ENCODE assay signal across 28 cellular contexts in the genomic region with DNA sequence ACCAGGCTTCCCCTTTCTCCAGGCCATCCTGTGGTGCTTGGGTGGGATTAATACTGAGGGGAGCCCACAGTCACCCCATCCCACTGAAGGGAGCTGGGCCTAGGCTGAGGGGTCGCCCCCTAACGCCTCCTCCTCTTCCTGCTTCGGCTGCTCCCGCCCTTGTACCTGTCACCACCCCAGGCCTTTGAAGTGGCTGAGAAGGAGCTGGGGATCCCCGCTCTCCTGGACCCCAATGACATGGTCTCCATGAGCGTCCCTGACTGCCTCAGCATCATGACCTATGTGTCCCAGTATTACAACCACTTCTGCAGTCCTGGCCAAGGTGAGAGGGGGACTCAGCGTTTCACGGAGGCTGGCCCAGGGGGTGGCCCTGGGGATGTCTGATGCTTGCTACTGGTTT. TPM values are rescaled to one million over a fixed set of nuclear protein-coding genes. Genes with fewer than 3 reads are reported as not detected.
DNase-seq lines count a peak whose midpoint lies in the region; ATAC-seq and TF ChIP-seq lines count a peak whose summit lies in the region.
"Had no signal": no experiment of that assay in that cellular context is flagged by ENCODE, and none has a peak within 500 bp of the region (broad histone marks: within the 10 kb centered on the region; RNA-seq: fewer than 3 reads in every experiment).

No MANE protein-coding gene starts in this region.

- H3K18ac ChIP-seq in IMR-90 (ENCODE audit: low read depth, low read length): no peak overlapping the region

- no peak overlapping the region for H3K23ac ChIP-seq in IMR-90 (ENCODE audit: low read depth, low read length)

- no peak overlapping the region for H3K4me3 Mint-ChIP-seq in activated naive CD4-positive, alpha-beta T cell treated with anti-CD3 and anti-CD28 coated beads for 36 hours
- no peak overlapping the region for H3K4me3 Mint-ChIP-seq in nephron progenitor cell

- peaks cover 17% of the 10 kb centered on the region for H3K9me1 ChIP-seq in IMR-90 (ENCODE audit: insufficient read depth, low read length)

- no peak overlapping the region for H2BK120ac ChIP-seq in IMR-90 (ENCODE audit: low read depth, low read length)

- H2BK20ac ChIP-seq in IMR-90 (ENCODE audit: low read depth, low read length): no peak overlapping the region

- H3K9ac ChIP-seq in IMR-90 (ENCODE audit: low read depth, low read length) (no peak overlapping the region), stomach smooth muscle (ENCODE audit: low read length in 2 of 2) (peak overlapping the region in 1 of 2 donors; percentile 64)

- H2BK5ac ChIP-seq in IMR-90 (ENCODE audit: low read depth, low read length, poor library complexity, severe bottlenecking): no peak overlapping the region

- in situ Hi-C loops in IMR-90 (cut with MboI; ENCODE audit: low sequenced_read_pairs): no loop called here

- H3K27me3 ChIP-seq in IMR-90 (ENCODE audit: control insufficient read depth, insufficient read depth, low read length): no peaks in the 10 kb centered on the region
- no peaks in the 10 kb centered on the region for H3K27me3 ChIP-seq in gastroesophageal sphincter
- no peaks in the 10 kb centered on the region for H3K27me3 ChIP-seq in stomach smooth muscle (ENCODE audit: control insufficient read depth in 1 of 2, insufficient read depth in 2 of 2, low read length in 2 of 2)
- H3K27me3 ChIP-seq: Peyer's patch, stomach, uterus had no signal

- peaks cover 2% of the 10 kb centered on the region for H3K36me3 Mint-ChIP-seq in activated naive CD4-positive, alpha-beta T cell treated with anti-CD3 and anti-CD28 coated beads for 36 hours (ENCODE audit: low read depth)
- peaks cover 22% of the 10 kb centered on the region for H3K36me3 Mint-ChIP-seq in nephron progenitor cell (ENCODE audit: low read depth)

- H3K56ac ChIP-seq in IMR-90 (ENCODE audit: extremely low read depth, insufficient read depth, low read length): no peak overlapping the region

- intact Hi-C loops in activated naive CD4-positive, alpha-beta T cell treated with anti-CD3 and anti-CD28 coated beads for 36 hours (cut with micrococcal nuclease): no loop called here
- intact Hi-C loops in IMR-90 (cut with micrococcal nuclease): no loop called here

- peak overlapping the region; percentile 13 for H3K27ac Mint-ChIP-seq in activated naive CD4-positive, alpha-beta T cell treated with anti-CD3 and anti-CD28 coated beads for 36 hours
- no peak overlapping the region for H3K27ac Mint-ChIP-seq in nephron progenitor cell

- no peak overlapping the region for H3K27ac ChIP-seq in IMR-90 (ENCODE audit: insufficient read depth, low read length)
- peak overlapping the region in 3 of 4 donors; percentile 91 to 94 (median 92) for H3K27ac ChIP-seq in gastroesophageal sphincter
- H3K27ac ChIP-seq in stomach smooth muscle (ENCODE audit: low read length): peak overlapping the region; percentile 97
- H3K27ac ChIP-seq: SK-N-MC had no signal

- H3K14ac ChIP-seq in IMR-90 (replicated peaks; ENCODE audit: low read depth, low read length): no peak overlapping the region

- peaks cover 39% of the 10 kb centered on the region for H4K20me1 ChIP-seq in IMR-90 (ENCODE audit: insufficient read depth, low read length)

- no peak overlapping the region for H4K5ac ChIP-seq in IMR-90 (ENCODE audit: low read depth, low read length)

- no peak overlapping the region for H3K4me2 ChIP-seq in IMR-90 (ENCODE audit: low read depth, low read length)

- TF ChIP-seq POLR2A in IMR-90 (IDR thresholded peaks at IDR 0.05; ENCODE audit: low read depth, low read length) (no peak), gastroesophageal sphincter (IDR thresholded peaks at IDR 0.05) (no peak)

- H3K9me3 Mint-ChIP-seq in activated naive CD4-positive, alpha-beta T cell treated with anti-CD3 and anti-CD28 coated beads for 36 hours: no peaks in the 10 kb centered on the region
- H3K9me3 Mint-ChIP-seq in nephron progenitor cell: no peaks in the 10 kb centered on the region
- H3K9me3 Mint-ChIP-seq: naive B cell had no signal

- H3K36me3 ChIP-seq in IMR-90 (ENCODE audit: control insufficient read depth, insufficient read depth, low read length): peaks cover 30% of the 10 kb centered on the region
- peaks cover 0 to 53% of the 10 kb centered on the region in 2 donors for H3K36me3 ChIP-seq in gastroesophageal sphincter
- H3K36me3 ChIP-seq in stomach smooth muscle (ENCODE audit: control insufficient read depth in 2 of 2, insufficient read depth in 2 of 2, low read length in 2 of 2): peaks cover 23 to 35% of the 10 kb centered on the region in 2 donors
- H3K36me3 ChIP-seq: uterus had no signal

- peak overlapping the region; percentile 16 for H2AK9ac ChIP-seq in IMR-90 (replicated peaks; ENCODE audit: low read depth, low read length, poor library complexity)

- POLR2A ChIA-PET in IMR-90 (lab: Charles Lee; ENCODE audit: unreplicated experiment): no interaction called here

- no TSS peak for BruUV-seq in IMR-90 (replicated peaks; lab: Mats Ljungman, UMichigan)

- DNase-seq in activated naive CD4-positive, alpha-beta T cell treated with anti-CD3 and anti-CD28 coated beads for 36 hours: peak; percentile 71
- DNase-seq in activated naive CD4-positive, alpha-beta T cell (lab: John Stamatoyannopoulos, UW): no peak
- DNase-seq in IMR-90 (no peak), nephron progenitor cell (no peak), NCI-H2196 treated with DMSO at 0.1 percent for 48 hours (lab: John Stamatoyannopoulos, UW; ENCODE audit: unreplicated experiment) (no peak)
- DNase-seq: activated CD4-positive, CD25-positive, alpha-beta regulatory T cell; activated CD8-positive, alpha-beta memory T cell treated with anti-CD3 and anti-CD28 coated beads for 24 hours; activated effector memory CD4-positive, alpha-beta T cell treated with Interleukin-2 at 50 U/mL for 16 hours; central memory CD4-positive, alpha-beta T cell; DMS 273 treated with DMSO at 0.1 percent for 48 hours; foreskin melanocyte; naive B cell; NCI-H1105; NCI-H2081 treated with DMSO at 0.1 percent for 48 hours; NK-92 treated with Interleukin-12 subunit alpha and Interleukin-12 subunit beta, amount 100 ng/mL, for 24 hours; Peyer's patch; stimulated activated CD4-positive, alpha-beta T cell treated with anti-CD3 and anti-CD28 coated beads, Interleukin-1b, Interleukin-23, amount 100 ng/mL, for 48 hours; stomach; T-helper 9 cell; uterus had no signal

- CTCF ChIA-PET in activated naive CD4-positive, alpha-beta T cell treated with anti-CD3 and anti-CD28 coated beads for 36 hours (lab: Charles Lee): no interaction called here
- CTCF ChIA-PET in IMR-90 (lab: Yijun Ruan, JAX): no interaction called here

- H3K79me1 ChIP-seq in IMR-90 (ENCODE audit: low read depth in 1 of 2, low read length in 2 of 2): peaks cover 24 to 60% of the 10 kb centered on the region in 2 experiments

- WGBS in IMR-90 (ENCODE audit: extremely low coverage in 2 of 2, insufficient read length in 1 of 2), 2 experiments: no CpG with 5 or more reads among the region's 8 CpGs
- 56 to 64% methylated on average over 2 to 3 of the region's 8 CpGs for WGBS in gastroesophageal sphincter (ENCODE audit: low coverage in 1 of 2), 2 donors

- no peak overlapping the region for H3K4ac ChIP-seq in IMR-90 (ENCODE audit: low read depth, low read length)

- no peak overlapping the region for H4K91ac ChIP-seq in IMR-90 (ENCODE audit: insufficient read depth, low read depth, low read length)

- dilution Hi-C loops in IMR-90 (cut with HindIII; ENCODE audit: low sequenced_read_pairs, unreplicated experiment): no loop called here

- no peak overlapping the region for H2BK15ac ChIP-seq in IMR-90 (ENCODE audit: low read depth, low read length)

- H3K9me3 ChIP-seq in IMR-90 (ENCODE audit: control insufficient read depth, insufficient read depth, low read length) (no peaks in the 10 kb centered on the region), gastroesophageal sphincter (no peaks in the 10 kb centered on the region), stomach smooth muscle (ENCODE audit: control insufficient read depth in 2 of 2, low read length in 2 of 2) (no peaks in the 10 kb centered on the region)
- H3K9me3 ChIP-seq: Peyer's patch, stomach, uterus had no signal

- H3K4me1 ChIP-seq in IMR-90 (ENCODE audit: control insufficient read depth, insufficient read depth, low read length): peaks cover 11% of the 10 kb centered on the region
- H3K4me1 ChIP-seq in gastroesophageal sphincter: peaks cover 0 to 57% (median 16%) of the 10 kb centered on the region in 3 donors
- H3K4me1 ChIP-seq in stomach smooth muscle (ENCODE audit: control insufficient read depth, insufficient read depth, low read length): peaks cover 49% of the 10 kb centered on the region

- H3K4me3 ChIP-seq in IMR-90 (ENCODE audit: insufficient read depth, low read depth, low read length): no peak overlapping the region
- H3K4me3 ChIP-seq in gastroesophageal sphincter: no peak overlapping the region
- H3K4me3 ChIP-seq in stomach smooth muscle (ENCODE audit: low read length in 2 of 2): no peak overlapping the region
- H3K4me3 ChIP-seq: Peyer's patch, SK-N-MC, stomach, uterus had no signal

- H3K4me1 Mint-ChIP-seq in activated naive CD4-positive, alpha-beta T cell treated with anti-CD3 and anti-CD28 coated beads for 36 hours (ENCODE audit: low read depth): peaks cover 31% of the 10 kb centered on the region
- H3K4me1 Mint-ChIP-seq in nephron progenitor cell: peaks cover 40% of the 10 kb centered on the region

- no peak overlapping the region for H2AFZ ChIP-seq in IMR-90 (replicated peaks; ENCODE audit: low read length, poor library complexity)

- H2AK5ac ChIP-seq in IMR-90 (ENCODE audit: low read depth, low read length): no peak overlapping the region

- TF ChIP-seq EP300 in gastroesophageal sphincter (IDR thresholded peaks at IDR 0.05): no peak

- no peak for TF ChIP-seq CTCF in IMR-90 (conservative IDR thresholded peaks at IDR 0.05; ENCODE audit: low read depth, low read length)
- TF ChIP-seq CTCF in gastroesophageal sphincter (IDR thresholded peaks at IDR 0.05): no peak
- TF ChIP-seq CTCF in nephron progenitor cell (IDR thresholded peaks at IDR 0.05): no peak

- no peak overlapping the region for H4K8ac ChIP-seq in IMR-90 (ENCODE audit: low read depth in 2 of 2, low read length in 2 of 2)

- TF ChIP-seq RAD21 in IMR-90 (IDR thresholded peaks at IDR 0.05; ENCODE audit: low read length): no peak

- H3K27me3 Mint-ChIP-seq in activated naive CD4-positive, alpha-beta T cell treated with anti-CD3 and anti-CD28 coated beads for 36 hours (ENCODE audit: low read depth): no peaks in the 10 kb centered on the region
- no peaks in the 10 kb centered on the region for H3K27me3 Mint-ChIP-seq in nephron progenitor cell (ENCODE audit: low read depth, poor library complexity)
- H3K27me3 Mint-ChIP-seq: naive B cell had no signal

- ATAC-seq in IMR-90 (ENCODE audit: low read depth) (no peak), gastroesophageal sphincter (no peak), HG03139 (IDR thresholded peaks at IDR 0.05; ENCODE audit: unreplicated experiment) (no peak)
- ATAC-seq: HepG2 had no signal

RNA-seq across cellular contexts. Expression of a gene that starts 6.1 kb away (rescaled TPM):
- 10 to 100 TPM; 12.0 to 12.9 TPM for total RNA-seq in activated naive CD4-positive, alpha-beta T cell treated with anti-CD3 and anti-CD28 coated beads for 36 hours
- total RNA-seq in IMR-90 (2012; rRNA removed): 12.2 and 12.4 TPM in 2 replicates
- 22.3 and 25.3 TPM in 2 replicates for polyA plus RNA-seq in IMR-90 (2012; rRNA removed)
- polyA plus RNA-seq in IMR-90 (2012; cell fraction: cytosol; rRNA removed): 13.7 and 21.3 TPM in 2 replicates
- 20.4 and 54.3 TPM in 2 replicates for polyA plus RNA-seq in IMR-90 (2012; cell fraction: nucleus; rRNA removed; ENCODE audit: low replicate concordance)
- 100 to 1,000 TPM in 1 of 4 donors, 10 to 100 TPM in 3; 46.9 to 132 (median 48.1) TPM for total RNA-seq in gastroesophageal sphincter

RNA-seq across cellular contexts. Expression of a gene that starts 41.2 kb away (rescaled TPM):
- total RNA-seq in activated naive CD4-positive, alpha-beta T cell treated with anti-CD3 and anti-CD28 coated beads for 36 hours: not detected
- total RNA-seq in IMR-90 (2012; rRNA removed): 0.28 and 0.54 TPM in 2 replicates
- polyA plus RNA-seq in IMR-90 (2012; rRNA removed): 0.39 and 0.50 TPM in 2 replicates
- polyA plus RNA-seq in IMR-90 (2012; cell fraction: cytosol; rRNA removed): 0.31 and 0.54 TPM in 2 replicates
- polyA plus RNA-seq in IMR-90 (2012; cell fraction: nucleus; rRNA removed; ENCODE audit: low replicate concordance): 1.0 TPM in 2 replicates
- under 1 TPM in 2 of 4 donors, not detected in 2; 0.31 to 0.40 TPM for total RNA-seq in gastroesophageal sphincter
- total RNA-seq: epithelial cell of proximal tubule, G401, stomach had no signal
- polyA plus RNA-seq: keratinocyte had no signal

RNA-seq across cellular contexts. Expression of a gene that starts 41.3 kb away (rescaled TPM):
- total RNA-seq in activated naive CD4-positive, alpha-beta T cell treated with anti-CD3 and anti-CD28 coated beads for 36 hours: 10 to 100 TPM; 70.1 to 70.6 TPM
- total RNA-seq in IMR-90 (2012; rRNA removed): 26.0 and 68.6 TPM in 2 replicates
- 147 and 180 TPM in 2 replicates for polyA plus RNA-seq in IMR-90 (2012; rRNA removed)
- 113 and 116 TPM in 2 replicates for polyA plus RNA-seq in IMR-90 (2012; cell fraction: cytosol; rRNA removed)
- polyA plus RNA-seq in IMR-90 (2012; cell fraction: nucleus; rRNA removed; ENCODE audit: low replicate concordance): 36.6 and 58.9 TPM in 2 replicates
- 10 to 100 TPM; 41.4 to 79.5 (median 72.0) TPM for total RNA-seq in gastroesophageal sphincter
